ENCODE assay signal across 10 cellular contexts in the genomic region with DNA sequence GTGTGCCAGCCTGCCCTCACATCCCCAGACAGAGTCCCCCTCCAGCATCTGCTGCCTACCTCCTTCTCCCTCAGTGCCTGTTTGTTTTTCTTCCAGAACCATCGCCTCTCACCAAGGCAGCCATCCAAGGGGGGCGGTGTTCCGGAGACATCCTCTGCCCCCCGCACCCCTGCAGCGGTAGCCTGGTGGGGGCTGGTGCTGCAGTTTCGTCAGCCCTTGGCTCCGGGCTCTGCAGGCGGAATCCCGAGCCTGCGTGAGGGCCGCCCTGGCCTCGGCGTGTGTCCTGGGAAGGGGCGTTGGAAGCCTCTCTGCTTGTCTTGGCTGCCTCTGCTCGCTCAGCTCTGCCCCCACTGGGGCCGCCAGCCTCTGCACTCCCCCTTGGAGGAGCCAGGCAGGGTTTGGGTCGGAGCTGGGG.
DNase-seq lines count a peak whose midpoint lies in the region; ATAC-seq and TF ChIP-seq lines count a peak whose summit lies in the region.
"Had no signal": no experiment of that assay in that cellular context is flagged by ENCODE, and none has a peak within 500 bp of the region (broad histone marks: within the 10 kb centered on the region; RNA-seq: fewer than 3 reads in every experiment).

No MANE protein-coding gene starts in this region.

- peaks cover 2% of the 10 kb centered on the region for H3K36me3 ChIP-seq in fibroblast of lung (ENCODE audit: control insufficient read depth, insufficient read depth, low read length)

- H3K27ac Mint-ChIP-seq in stimulated activated naive B cell treated with anti-CD40 and anti-IgM and Interleukin-4, amounts not matched to agents 10 μg/mL and 1 μg/mL and 100 μg/mL, for 72 hours, result no peak overlapping the region
- H3K27ac Mint-ChIP-seq in T-helper 17 cell, result no peak overlapping the region
- H3K27ac Mint-ChIP-seq: CD8-positive, alpha-beta T cell had no signal

- H3K9me3 ChIP-seq in fibroblast of lung (ENCODE audit: control insufficient read depth, insufficient read depth, low read depth, low read length) (no peaks in the 10 kb centered on the region), T-helper 17 cell (ENCODE audit: control insufficient read depth, low read length, poor library complexity, severe bottlenecking) (no peaks in the 10 kb centered on the region)

- no peak for ATAC-seq in stimulated activated naive B cell treated with anti-CD40 and anti-IgM and Interleukin-4, amounts not matched to agents 10 μg/mL and 1 μg/mL and 100 μg/mL, for 72 hours (replicated peaks)
- ATAC-seq in HG03378 (IDR thresholded peaks at IDR 0.05; ENCODE audit: unreplicated experiment), result no peak
- ATAC-seq in T-helper 17 cell, result no peak
- ATAC-seq: CD8-positive, alpha-beta T cell had no signal

- no peaks in the 10 kb centered on the region for H3K27me3 ChIP-seq in fibroblast of lung (ENCODE audit: control insufficient read depth, insufficient read depth, low read length)

- peak overlapping the region; percentile 51 for H3K4me2 ChIP-seq in fibroblast of lung (ENCODE audit: extremely low read depth, insufficient read depth, low read length)

- no peak overlapping the region for H2AFZ ChIP-seq in fibroblast of lung (ENCODE audit: low read length)

- DNase-seq in AG08396 (ENCODE audit: low spot score) (peak; percentile 92), NCI-H446 (lab: John Stamatoyannopoulos, UW) (peak; percentile 82 to 90), fibroblast of lung (ENCODE audit: low read depth in 2 of 2) (peak; percentile 91 to 97), mucosa of gallbladder (ENCODE audit: low spot score) (peak; percentile 68), T-helper 17 cell (no peak), hippocampal formation (lab: John Stamatoyannopoulos, UW) (no peak)
- DNase-seq in stimulated activated naive B cell treated with anti-CD40 and anti-IgM and Interleukin-4, amounts not matched to agents 10 μg/mL and 1 μg/mL and 100 μg/mL, for 72 hours, result no peak
- DNase-seq: CD8-positive, alpha-beta T cell; kidney glomerular epithelial cell had no signal

- peaks cover 8 to 13% of the 10 kb centered on the region in 2 donors for H3K4me1 Mint-ChIP-seq in stimulated activated naive B cell treated with anti-CD40 and anti-IgM and Interleukin-4, amounts not matched to agents 10 μg/mL and 1 μg/mL and 100 μg/mL, for 72 hours
- no peaks in the 10 kb centered on the region for H3K4me1 Mint-ChIP-seq in T-helper 17 cell

- peak overlapping the region; percentile 61 for H3K27ac ChIP-seq in fibroblast of lung (ENCODE audit: insufficient read depth, low read length)

- H3K79me2 ChIP-seq in fibroblast of lung (ENCODE audit: control insufficient read depth, insufficient read depth, low read length), result no peaks in the 10 kb centered on the region

- H3K4me1 ChIP-seq in fibroblast of lung (ENCODE audit: control insufficient read depth, extremely low read depth, insufficient read depth, low read length), result peaks cover 26% of the 10 kb centered on the region

- peak in 1 of 2 donors; percentile 52 for TF ChIP-seq CTCF in fibroblast of lung (conservative IDR thresholded peaks at IDR 0.05 in 1 of 2, IDR thresholded peaks at IDR 0.05 in 1 of 2; ENCODE audit: low read depth in 1 of 2, low read length in 2 of 2)

- no peaks in the 10 kb centered on the region for H3K36me3 Mint-ChIP-seq in stimulated activated naive B cell treated with anti-CD40 and anti-IgM and Interleukin-4, amounts not matched to agents 10 μg/mL and 1 μg/mL and 100 μg/mL, for 72 hours
- H3K36me3 Mint-ChIP-seq in T-helper 17 cell (ENCODE audit: low read depth), result no peaks in the 10 kb centered on the region
- H3K36me3 Mint-ChIP-seq: CD8-positive, alpha-beta T cell had no signal

- H3K4me3 Mint-ChIP-seq in stimulated activated naive B cell treated with anti-CD40 and anti-IgM and Interleukin-4, amounts not matched to agents 10 μg/mL and 1 μg/mL and 100 μg/mL, for 72 hours, result no peak overlapping the region
- no peak overlapping the region for H3K4me3 Mint-ChIP-seq in T-helper 17 cell
- H3K4me3 Mint-ChIP-seq: CD8-positive, alpha-beta T cell had no signal

- H4K20me1 ChIP-seq in fibroblast of lung (ENCODE audit: control insufficient read depth, extremely low read depth, insufficient read depth, low read length), result no peaks in the 10 kb centered on the region

- peak overlapping the region; percentile 16 for H3K9ac ChIP-seq in fibroblast of lung (ENCODE audit: insufficient read depth, low read length)

- peaks cover 42 to 72% of the 10 kb centered on the region in 2 donors for H3K27me3 Mint-ChIP-seq in stimulated activated naive B cell treated with anti-CD40 and anti-IgM and Interleukin-4, amounts not matched to agents 10 μg/mL and 1 μg/mL and 100 μg/mL, for 72 hours
- peaks cover 43% of the 10 kb centered on the region for H3K27me3 Mint-ChIP-seq in T-helper 17 cell

- no peak overlapping the region for H3K4me3 ChIP-seq in fibroblast of lung (replicated peaks in 1 of 4; ENCODE audit: control extremely low read depth in 1 of 4, insufficient read depth in 1 of 4, low read depth in 3 of 4, low read length in 4 of 4)

- H3K9me3 Mint-ChIP-seq in stimulated activated naive B cell treated with anti-CD40 and anti-IgM and Interleukin-4, amounts not matched to agents 10 μg/mL and 1 μg/mL and 100 μg/mL, for 72 hours, result no peaks in the 10 kb centered on the region
- H3K9me3 Mint-ChIP-seq: CD8-positive, alpha-beta T cell had no signal

Comparison
In these comparisons a context has a peak if more than half of its experiments do, and no peak if none do; other contexts are left out.
1. DNase-seq: peak in AG08396 (single experiment), NCI-H446 (2 of 2), fibroblast of lung (2 of 2) and mucosa of gallbladder (single experiment); none in stimulated activated naive B cell treated with anti-CD40 and anti-IgM and Interleukin-4, amounts not matched to agents 10 μg/mL and 1 μg/mL and 100 μg/mL, for 72 hours (single experiment), T-helper 17 cell (0 of 3) and hippocampal formation (0 of 2).